ENCODE assay signal across 13 cellular contexts in the genomic region with DNA sequence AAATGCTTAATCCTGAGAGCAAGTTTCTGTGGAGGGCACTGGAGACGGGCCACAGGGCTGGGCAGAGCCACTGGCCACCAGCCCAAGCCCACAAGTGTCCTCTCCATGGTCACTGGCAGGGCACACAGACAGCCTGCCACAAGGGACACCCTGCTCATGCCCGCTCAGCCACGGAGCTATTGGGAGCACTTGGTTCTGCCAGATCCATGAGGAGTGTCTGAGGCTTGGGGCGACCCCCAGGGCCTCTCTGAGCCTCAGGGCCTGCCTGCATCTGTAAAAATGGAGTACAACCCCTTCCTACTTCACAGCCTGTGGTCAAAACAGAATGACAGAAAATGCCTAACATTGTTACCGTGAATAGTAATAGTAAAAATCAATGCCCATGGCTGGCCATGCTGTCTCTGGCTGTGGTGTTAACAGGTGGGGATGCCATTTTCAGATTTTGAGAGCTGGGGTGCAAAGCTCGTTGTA.
"Had no signal": no experiment of that assay in that cellular context is flagged by ENCODE, and none has a peak within 500 bp of the region (broad histone marks: within the 10 kb centered on the region; RNA-seq: fewer than 3 reads in every experiment).

No MANE protein-coding gene starts in this region.

- H3K4me1 ChIP-seq: prostate gland had no signal

- H3K9me3 ChIP-seq: lower lobe of right lung, prostate gland, upper lobe of left lung had no signal

- H3K27ac ChIP-seq: lower lobe of right lung, prostate gland, upper lobe of left lung had no signal

- H3K36me3 ChIP-seq: cardiac muscle cell, lower lobe of right lung, prostate gland, upper lobe of left lung had no signal

- H3K27me3 ChIP-seq: cardiac muscle cell had no signal

- H3K4me3 ChIP-seq: cardiac muscle cell, prostate gland had no signal

- ATAC-seq: lower lobe of right lung; naive thymus-derived CD4-positive, alpha-beta T cell had no signal

- FAIRE-seq: colon, frontal cortex had no signal

- DNase-seq: activated CD4-positive, alpha-beta T cell treated with anti-CD3 and anti-CD28 coated beads for 1 hour; activated naive CD4-positive, alpha-beta T cell treated with Interleukin-2 at 50 U/mL for 16 hours; effector CD4-positive, alpha-beta T cell; lower lobe of right lung; midbrain; naive thymus-derived CD4-positive, alpha-beta T cell; nucleus accumbens; T-helper 9 cell had no signal
